Comparison of ENCODE assay signal across 15 cellular contexts in the genomic region with DNA sequence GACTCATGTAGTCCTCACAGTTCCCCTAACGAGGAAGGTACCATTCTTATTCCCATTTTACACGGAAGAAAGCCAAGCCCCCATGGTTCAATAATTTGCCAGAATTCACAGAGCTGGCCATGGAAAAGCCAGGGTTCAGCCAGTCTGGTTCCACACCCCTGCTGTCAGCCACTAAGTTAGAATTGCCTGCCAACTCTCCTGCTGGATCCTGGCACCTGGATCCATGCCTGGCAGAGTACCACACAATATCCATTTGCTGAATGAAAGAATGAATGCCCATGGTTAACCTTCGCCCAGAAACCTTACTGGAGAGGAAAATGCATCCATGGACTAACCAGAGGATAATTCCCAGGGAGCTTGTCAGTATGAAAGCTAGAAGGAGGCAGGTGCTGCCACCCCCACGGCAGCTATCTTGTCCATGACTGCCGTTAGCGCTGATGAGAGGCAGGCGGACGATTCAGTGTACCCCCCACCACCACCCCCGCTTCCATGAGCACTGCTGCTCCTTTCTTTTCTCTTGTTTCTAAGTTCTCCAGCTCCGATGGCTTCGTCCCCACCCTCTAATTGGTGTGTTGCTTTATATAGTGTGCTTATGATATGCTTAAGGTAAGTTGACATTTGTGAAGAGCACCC.
DNase-seq lines count a peak whose midpoint lies in the region; ATAC-seq and TF ChIP-seq lines count a peak whose summit lies in the region.
"Had no signal": no experiment of that assay in that cellular context is flagged by ENCODE, and none has a peak within 500 bp of the region (broad histone marks: within the 10 kb centered on the region; RNA-seq: fewer than 3 reads in every experiment).

No MANE protein-coding gene starts in this region.

- ATAC-seq in heart right ventricle (peak in 7 of 8 donors; percentile 26 to 74 (median 48)), body of pancreas (no peak), HG02571 (IDR thresholded peaks at IDR 0.05; ENCODE audit: unreplicated experiment) (no peak), GM18873 (IDR thresholded peaks at IDR 0.05; ENCODE audit: low FRiP score, unreplicated experiment) (no peak)

- WGBS in heart right ventricle, 2 donors: 60 to 68% methylated on average over 11 of the region's 11 CpGs
- 79 to 83% methylated on average over 11 of the region's 11 CpGs for WGBS in body of pancreas, 2 donors

- H3K9me3 ChIP-seq in OCI-LY3 (ENCODE audit: insufficient read depth, low read length) (no peaks in the 10 kb centered on the region), heart right ventricle (no peaks in the 10 kb centered on the region), body of pancreas (no peaks in the 10 kb centered on the region)

- no peak overlapping the region for H3K27ac ChIP-seq in OCI-LY3 (ENCODE audit: low read length)
- H3K27ac ChIP-seq in heart right ventricle: peak overlapping the region in 1 of 10 donors; percentile 16
- no peak overlapping the region for H3K27ac ChIP-seq in body of pancreas

- H4K20me1 ChIP-seq in OCI-LY3 (ENCODE audit: insufficient read depth, low read length): no peaks in the 10 kb centered on the region

- peaks cover 54% of the 10 kb centered on the region for H3K4me1 ChIP-seq in OCI-LY3 (ENCODE audit: low read length)
- H3K4me1 ChIP-seq in heart right ventricle: peaks cover 0 to 36% (median 10%) of the 10 kb centered on the region in 9 donors
- H3K4me1 ChIP-seq in body of pancreas: no peaks in the 10 kb centered on the region

- H3K27me3 ChIP-seq in OCI-LY3 (ENCODE audit: low read depth, low read length) (no peaks in the 10 kb centered on the region), heart right ventricle (peaks cover 0 to under 1% (median 0%) of the 10 kb centered on the region in 7 donors), body of pancreas (no peaks in the 10 kb centered on the region)

- no peak for TF ChIP-seq POLR2A in body of pancreas (IDR thresholded peaks at IDR 0.05)

- no peak for TF ChIP-seq CTCF in OCI-LY3 (IDR thresholded peaks at IDR 0.05; ENCODE audit: low read depth, low read length)
- no peak for TF ChIP-seq CTCF in heart right ventricle (IDR thresholded peaks at IDR 0.05)
- TF ChIP-seq CTCF in body of pancreas (IDR thresholded peaks at IDR 0.05): no peak

- no peak overlapping the region for H3K9ac ChIP-seq in OCI-LY3 (ENCODE audit: low read length)

- intact Hi-C loops in heart right ventricle (cut with DNase I) (no loop called here), body of pancreas (cut with DNase I) (no loop called here)

- DNase-seq in NCI-H1092 treated with DMSO at 0.1 percent for 48 hours (lab: John Stamatoyannopoulos, UW) (peak; percentile 47), NCI-H1092 (lab: John Stamatoyannopoulos, UW) (no peak), heart right ventricle (no peak), superior temporal gyrus (ENCODE audit: extremely low spot score) (peak; percentile 20), body of pancreas (no peak)
- DNase-seq: 8988T; CD8-positive, alpha-beta memory T cell; GF-D8; H7; Kasumi-1; NCI-H2029 treated with DMSO at 0.1 percent for 48 hours; NCI-H524 treated with DMSO at 0.1 percent for 48 hours had no signal

- no peak overlapping the region for H2AFZ ChIP-seq in OCI-LY3 (ENCODE audit: low read depth, low read length)

- 0 out of 2 replicates have a peak overlapping the region, but pooled peaks have one; percentile 7 for H3K4me2 ChIP-seq in OCI-LY3 (ENCODE audit: low read length)

- H3K4me3 ChIP-seq in OCI-LY3 (ENCODE audit: low read length) (no peak overlapping the region), heart right ventricle (no peak overlapping the region), body of pancreas (no peak overlapping the region)

- no peaks in the 10 kb centered on the region for H3K79me2 ChIP-seq in OCI-LY3 (ENCODE audit: low read length)

- H3K36me3 ChIP-seq in OCI-LY3 (replicated peaks; ENCODE audit: low read depth, low read length): no peaks in the 10 kb centered on the region
- no peaks in the 10 kb centered on the region for H3K36me3 ChIP-seq in heart right ventricle
- no peaks in the 10 kb centered on the region for H3K36me3 ChIP-seq in body of pancreas (replicated peaks in 1 of 2; ENCODE audit: insufficient read depth in 1 of 2, low read depth in 2 of 2)

Comparison
In these comparisons a context has a peak if more than half of its experiments do, and no peak if none do; other contexts are left out.
1. DNase-seq: peak in NCI-H1092 treated with DMSO at 0.1 percent for 48 hours (single experiment) and superior temporal gyrus (single experiment); none in NCI-H1092 (single experiment), heart right ventricle (0 of 2) and body of pancreas (0 of 4).
2. ATAC-seq: peak in heart right ventricle (7 of 8); none in body of pancreas (single experiment), HG02571 (single experiment) and GM18873 (single experiment).